Comparison of ENCODE assay signal across 8 cellular contexts in the genomic region with DNA sequence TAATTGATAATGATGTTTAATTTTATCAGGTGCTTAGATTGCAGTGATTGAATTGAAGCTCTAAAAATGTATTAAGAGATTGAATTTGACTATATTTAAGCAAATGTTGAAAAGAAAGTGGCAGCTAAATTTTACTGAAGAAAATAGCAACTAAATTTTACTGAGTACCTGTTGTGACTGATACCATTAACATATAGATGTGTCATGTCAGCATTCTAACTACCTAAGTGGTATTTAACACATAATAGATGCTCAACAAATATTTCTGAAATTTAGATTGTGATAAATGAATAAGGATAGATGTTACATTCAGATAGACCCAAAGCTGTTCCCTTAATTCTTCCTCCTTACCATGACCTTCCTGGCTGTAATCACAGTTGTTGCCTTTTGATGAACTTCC.
"Had no signal": no experiment of that assay in that cellular context is flagged by ENCODE, and none has a peak within 500 bp of the region (broad histone marks: within the 10 kb centered on the region; RNA-seq: fewer than 3 reads in every experiment).

No MANE protein-coding gene starts in this region.

- H3K9me3 ChIP-seq: HAP-1 had no signal

- H3K4me1 ChIP-seq: HAP-1 had no signal

- ATAC-seq: GM23338, HCT116 had no signal

- H2AFZ ChIP-seq: GM23338 had no signal

- DNase-seq: H7, HFFc6, KG1 had no signal

- H3K4me3 ChIP-seq: GM23338, HAP-1 had no signal

- H3K27ac ChIP-seq: HL-60 had no signal

- H3K4me2 ChIP-seq: GM23338 had no signal

- FAIRE-seq: H1 had no signal

- H3K36me3 ChIP-seq: HAP-1 had no signal
